ENCODE assay signal across 11 cellular contexts in the genomic region with DNA sequence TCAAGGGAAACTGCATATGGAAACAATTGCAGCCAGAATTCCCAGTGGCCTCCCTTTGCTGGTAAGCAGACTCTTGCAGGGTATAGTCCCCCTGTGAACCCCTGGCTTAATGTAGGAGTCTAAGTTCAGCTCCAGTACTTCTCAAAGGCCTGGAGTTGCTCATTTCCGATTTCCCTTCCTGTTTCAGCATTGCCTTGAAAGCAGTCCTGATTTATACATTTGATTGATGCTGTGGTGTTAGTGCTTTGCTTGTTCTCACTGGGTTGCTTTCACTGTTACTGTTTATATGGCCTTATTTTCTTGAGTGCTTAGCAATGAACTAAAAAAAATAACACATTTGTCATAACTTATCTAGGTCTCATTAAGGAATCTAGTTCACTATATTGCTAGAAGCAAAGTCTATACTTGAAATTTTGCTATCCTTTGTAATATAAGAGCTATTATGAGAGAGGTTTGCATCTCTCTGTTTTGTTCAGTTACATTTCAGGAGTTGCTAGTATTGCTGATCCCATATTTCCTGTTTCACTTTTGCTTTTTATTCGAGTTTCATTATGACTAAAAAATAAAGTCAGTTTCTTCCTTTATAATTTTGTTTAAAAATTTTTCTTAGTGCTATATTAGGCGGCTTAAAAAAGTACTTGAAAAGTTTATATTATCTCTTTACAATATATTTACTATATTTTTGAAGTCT.
A peak's percentile ranks its signal among the peaks of the same experiment; 100 is the strongest.
DNase-seq lines count a peak whose midpoint lies in the region; ATAC-seq lines count a peak whose summit lies in the region.
"Had no signal": no experiment of that assay in that cellular context is flagged by ENCODE, and none has a peak within 500 bp of the region (broad histone marks: within the 10 kb centered on the region; RNA-seq: fewer than 3 reads in every experiment).

No MANE protein-coding gene starts in this region.

- H3K36me3 Mint-ChIP-seq in CD4-positive, CD25-positive, alpha-beta regulatory T cell = no peaks in the 10 kb centered on the region
- no peaks in the 10 kb centered on the region for H3K36me3 Mint-ChIP-seq in T-helper 2 cell treated with Interferon-gamma antibody and Interleukin-4, amounts not matched to agents 5 μg/mL and 100 μg/mL, for 36 hours (ENCODE audit: low read depth)

- peaks cover 5 to 15% (median 9%) of the 10 kb centered on the region in 4 donors for H3K4me1 Mint-ChIP-seq in CD4-positive, CD25-positive, alpha-beta regulatory T cell
- peaks cover 28% of the 10 kb centered on the region for H3K4me1 Mint-ChIP-seq in T-helper 2 cell treated with Interferon-gamma antibody and Interleukin-4, amounts not matched to agents 5 μg/mL and 100 μg/mL, for 36 hours (ENCODE audit: low read depth)

- H3K9me3 ChIP-seq in CD4-positive, CD25-positive, alpha-beta regulatory T cell (ENCODE audit: control insufficient read depth in 2 of 2, low read length in 2 of 2) = no peaks in the 10 kb centered on the region

- no peaks in the 10 kb centered on the region for H3K27me3 ChIP-seq in CD4-positive, CD25-positive, alpha-beta regulatory T cell (ENCODE audit: control insufficient read depth, insufficient read depth, low read length)

- no peak overlapping the region for H3K27ac ChIP-seq in CD4-positive, CD25-positive, alpha-beta regulatory T cell (ENCODE audit: insufficient read depth, low read length, poor library complexity, severe bottlenecking)

- peak overlapping the region; percentile 13 for H3K4me3 ChIP-seq in CD4-positive, CD25-positive, alpha-beta regulatory T cell (ENCODE audit: low read depth, low read length)

- peaks cover 13% of the 10 kb centered on the region for H3K4me1 ChIP-seq in CD4-positive, CD25-positive, alpha-beta regulatory T cell (ENCODE audit: control insufficient read depth, insufficient read depth, low read length, poor library complexity, severe bottlenecking)

- DNase-seq in CD4-positive, CD25-positive, alpha-beta regulatory T cell = peak in 1 of 3 donors; percentile 48
- DNase-seq in T-helper 2 cell treated with Interferon-gamma antibody and Interleukin-4, amounts not matched to agents 5 μg/mL and 100 μg/mL, for 36 hours (ENCODE audit: low spot score) = no peak
- no peak for DNase-seq in iPS-NIHi7 (ENCODE audit: extremely low spot score)
- DNase-seq in HuH-7.5 (ENCODE audit: low spot score) = no peak
- no peak for DNase-seq in NCI-H128 (lab: John Stamatoyannopoulos, UW; ENCODE audit: unreplicated experiment)
- DNase-seq in Right ventricle myocardium superior = no peak
- DNase-seq: anterior cingulate cortex; DMS53; stimulated activated CD4-positive, alpha-beta T cell treated with anti-CD3 and anti-CD28 coated beads, Interleukin-4, amount 100 ng/mL, for 4 hours had no signal

- H3K27me3 Mint-ChIP-seq in CD4-positive, CD25-positive, alpha-beta regulatory T cell = no peaks in the 10 kb centered on the region
- H3K27me3 Mint-ChIP-seq in T-helper 2 cell treated with Interferon-gamma antibody and Interleukin-4, amounts not matched to agents 5 μg/mL and 100 μg/mL, for 36 hours (ENCODE audit: low read depth) = peaks cover 27% of the 10 kb centered on the region

- intact Hi-C loops in Right ventricle myocardium superior (cut with DNase I) = no loop called here

- H3K4me3 Mint-ChIP-seq in CD4-positive, CD25-positive, alpha-beta regulatory T cell = no peak overlapping the region
- H3K4me3 Mint-ChIP-seq in T-helper 2 cell treated with Interferon-gamma antibody and Interleukin-4, amounts not matched to agents 5 μg/mL and 100 μg/mL, for 36 hours = peak overlapping the region; percentile 56

- no peaks in the 10 kb centered on the region for H3K36me3 ChIP-seq in CD4-positive, CD25-positive, alpha-beta regulatory T cell (ENCODE audit: control insufficient read depth, insufficient read depth, low read length)

- ATAC-seq in CD4-positive, CD25-positive, alpha-beta regulatory T cell (ENCODE audit: low read depth in 2 of 2) = no peak
- peak; percentile 55 for ATAC-seq in GM19023 (IDR thresholded peaks at IDR 0.05; ENCODE audit: unreplicated experiment)
- ATAC-seq in HG02938 (IDR thresholded peaks at IDR 0.05; ENCODE audit: unreplicated experiment) = peak; percentile 74
- no peak for ATAC-seq in Right ventricle myocardium superior (ENCODE audit: poor library complexity)

- no peaks in the 10 kb centered on the region for H3K9me3 Mint-ChIP-seq in CD4-positive, CD25-positive, alpha-beta regulatory T cell
- H3K9me3 Mint-ChIP-seq in T-helper 2 cell treated with Interferon-gamma antibody and Interleukin-4, amounts not matched to agents 5 μg/mL and 100 μg/mL, for 36 hours = no peaks in the 10 kb centered on the region

- peak overlapping the region in 1 of 3 donors; percentile 2 for H3K27ac Mint-ChIP-seq in CD4-positive, CD25-positive, alpha-beta regulatory T cell
- H3K27ac Mint-ChIP-seq in T-helper 2 cell treated with Interferon-gamma antibody and Interleukin-4, amounts not matched to agents 5 μg/mL and 100 μg/mL, for 36 hours = peak overlapping the region; percentile 77

Comparison
In these comparisons a context has a peak if more than half of its experiments do, and no peak if none do; other contexts are left out.
1. ATAC-seq: peak in GM19023 (single experiment) and HG02938 (single experiment); none in CD4-positive, CD25-positive, alpha-beta regulatory T cell (0 of 2) and Right ventricle myocardium superior (single experiment).